24 cellular contexts compared by ENCODE assay signal in genomic region chr5:116354699-116355098, GRCh38.
"Had no signal": no experiment of that assay in that cellular context is flagged by ENCODE, and none has a peak within 500 bp of the region (broad histone marks: within the 10 kb centered on the region; RNA-seq: fewer than 3 reads in every experiment).

No MANE protein-coding gene starts in this region.

- DNase-seq: occipital lobe; ovary; posterior cingulate gyrus; psoas muscle; right cardiac atrium; right lobe of liver; sigmoid colon; small intestine; stimulated activated CD4-positive, alpha-beta T cell treated with anti-CD3 and anti-CD28 coated beads, Interleukin-15, amount 100 ng/mL, for 24 hours; stimulated activated CD4-positive, alpha-beta T cell treated with anti-CD3 and anti-CD28 coated beads, Interleukin-2, amount 100 ng/mL, for 24 hours; stimulated activated CD4-positive, alpha-beta T cell treated with anti-CD3 and anti-CD28 coated beads, Interleukin-2, amount 100 ng/mL, for 48 hours; stimulated activated CD4-positive, alpha-beta T cell treated with anti-CD3 and anti-CD28 coated beads, Interleukin-4, amount 100 ng/mL, for 24 hours; stimulated activated naive B cell treated with anti-CD40 and anti-IgM and Interleukin-4, amounts not matched to agents 10 μg/mL and 1 μg/mL and 100 μg/mL, for 72 hours; stimulated activated naive CD4-positive, alpha-beta T cell treated with Interleukin-2 at 50 U/mL for 16 hours; stomach; thyroid gland; trophoblast cell; upper lobe of left lung had no signal

- H3K36me3 ChIP-seq: neural progenitor cell, ovary, sigmoid colon, thoracic aorta, thyroid gland, upper lobe of left lung, vagina had no signal

- H3K9me3 ChIP-seq: ovary, right lobe of liver, thyroid gland, upper lobe of left lung, vagina had no signal

- H3K4me1 ChIP-seq: parathyroid adenoma, right lobe of liver had no signal

- H3K4me3 ChIP-seq: neural progenitor cell, ovary, psoas muscle, right lobe of liver, sigmoid colon, stomach, thoracic aorta, thyroid gland, tibial nerve, upper lobe of left lung, vagina had no signal

- H3K9ac ChIP-seq: neural progenitor cell, parathyroid adenoma had no signal

- FAIRE-seq: small intestine, urothelium cell line had no signal

- H3K27me3 ChIP-seq: neural progenitor cell, ovary, right lobe of liver, sigmoid colon, stomach, thyroid gland, tibial nerve, upper lobe of left lung, vagina had no signal
